In genomic region chr18:48126240-48126639, GRCh38 we compare ENCODE assay signal across 25 cellular contexts.
"Had no signal": no experiment of that assay in that cellular context is flagged by ENCODE, and none has a peak within 500 bp of the region (broad histone marks: within the 10 kb centered on the region; RNA-seq: fewer than 3 reads in every experiment).

No MANE protein-coding gene starts in this region.

- DNase-seq: activated CD4-positive, alpha-beta T cell treated with anti-CD3 and anti-CD28 coated beads for 36 hours; activated CD4-positive, alpha-beta T cell treated with anti-CD3 and anti-CD28 coated beads, Interleukin-2, amount 10 ng/mL, durations not matched to agents 7 days and 5 days; activated CD4-positive, alpha-beta T cell treated with anti-CD3 and anti-CD28 coated beads, Interleukin-2, amount 50 U/mL, for 48 hours; activated CD8-positive, alpha-beta T cell treated with anti-CD3 and anti-CD28 coated beads, Interleukin-2, amount 10 ng/mL, durations not matched to agents 7 days and 5 days; activated naive CD4-positive, alpha-beta T cell treated with anti-CD3 and anti-CD28 coated beads, Interleukin-2, amount 10 ng/mL, durations not matched to agents 7 days and 5 days; activated naive CD8-positive, alpha-beta T cell treated with anti-CD3 and anti-CD28 coated beads for 36 hours; activated T-cell treated with anti-CD3 and anti-CD28 coated beads, Interleukin-2, amount 50 U/mL, for 24 hours; amniotic stem cell; aorta; brain microvascular endothelial cell; central memory CD4-positive, alpha-beta T cell; Karpas-422; NCI-H1105; NCI-H1417 treated with DMSO at 0.1 percent for 48 hours; NCI-H1694 treated with DMSO at 0.1 percent for 48 hours; NCI-H2029; NCI-H2171; NCI-H446 treated with DMSO at 0.1 percent for 48 hours; NCI-H524; SHP77; SJCRH30; T1000 had no signal

- H3K4me3 Mint-ChIP-seq: activated CD4-positive, alpha-beta T cell treated with anti-CD3 and anti-CD28 coated beads for 36 hours; activated CD4-positive, alpha-beta T cell treated with anti-CD3 and anti-CD28 coated beads, Interleukin-2, amount 10 ng/mL, durations not matched to agents 7 days and 5 days; activated CD8-positive, alpha-beta T cell treated with anti-CD3 and anti-CD28 coated beads, Interleukin-2, amount 10 ng/mL, durations not matched to agents 7 days and 5 days; activated naive CD4-positive, alpha-beta T cell treated with anti-CD3 and anti-CD28 coated beads, Interleukin-2, amount 10 ng/mL, durations not matched to agents 7 days and 5 days; activated naive CD8-positive, alpha-beta T cell treated with anti-CD3 and anti-CD28 coated beads for 36 hours; activated T-cell treated with anti-CD3 and anti-CD28 coated beads, Interleukin-2, amount 50 U/mL, for 24 hours had no signal

- ATAC-seq: activated CD4-positive, alpha-beta T cell treated with anti-CD3 and anti-CD28 coated beads for 36 hours; activated CD4-positive, CD25-positive, alpha-beta regulatory T cell treated with anti-CD3 and anti-CD28 coated beads, Interleukin-2, amount 50 U/mL, for 24 hours; activated CD8-positive, alpha-beta T cell treated with anti-CD3 and anti-CD28 coated beads, Interleukin-2, amount 10 ng/mL, durations not matched to agents 7 days and 5 days; K562; Panc1 had no signal

- H3K4me1 Mint-ChIP-seq: activated naive CD4-positive, alpha-beta T cell treated with anti-CD3 and anti-CD28 coated beads, Interleukin-2, amount 10 ng/mL, durations not matched to agents 7 days and 5 days had no signal

- H3K27ac Mint-ChIP-seq: activated CD4-positive, alpha-beta T cell treated with anti-CD3 and anti-CD28 coated beads for 36 hours; activated CD4-positive, alpha-beta T cell treated with anti-CD3 and anti-CD28 coated beads, Interleukin-2, amount 10 ng/mL, durations not matched to agents 7 days and 5 days; activated CD8-positive, alpha-beta T cell treated with anti-CD3 and anti-CD28 coated beads, Interleukin-2, amount 10 ng/mL, durations not matched to agents 7 days and 5 days; activated naive CD4-positive, alpha-beta T cell treated with anti-CD3 and anti-CD28 coated beads, Interleukin-2, amount 10 ng/mL, durations not matched to agents 7 days and 5 days; activated naive CD8-positive, alpha-beta T cell treated with anti-CD3 and anti-CD28 coated beads for 36 hours; activated T-cell treated with anti-CD3 and anti-CD28 coated beads, Interleukin-2, amount 50 U/mL, for 24 hours had no signal

- H3K9me3 Mint-ChIP-seq: activated CD4-positive, alpha-beta T cell treated with anti-CD3 and anti-CD28 coated beads, Interleukin-2, amount 10 ng/mL, durations not matched to agents 7 days and 5 days; activated naive CD4-positive, alpha-beta T cell treated with anti-CD3 and anti-CD28 coated beads, Interleukin-2, amount 10 ng/mL, durations not matched to agents 7 days and 5 days; activated naive CD8-positive, alpha-beta T cell treated with anti-CD3 and anti-CD28 coated beads for 36 hours; activated T-cell treated with anti-CD3 and anti-CD28 coated beads, Interleukin-2, amount 50 U/mL, for 24 hours had no signal

- H3K36me3 Mint-ChIP-seq: activated naive CD4-positive, alpha-beta T cell treated with anti-CD3 and anti-CD28 coated beads, Interleukin-2, amount 10 ng/mL, durations not matched to agents 7 days and 5 days; activated naive CD8-positive, alpha-beta T cell treated with anti-CD3 and anti-CD28 coated beads for 36 hours had no signal
